19 cellular contexts compared by ENCODE assay signal in the genomic region with DNA sequence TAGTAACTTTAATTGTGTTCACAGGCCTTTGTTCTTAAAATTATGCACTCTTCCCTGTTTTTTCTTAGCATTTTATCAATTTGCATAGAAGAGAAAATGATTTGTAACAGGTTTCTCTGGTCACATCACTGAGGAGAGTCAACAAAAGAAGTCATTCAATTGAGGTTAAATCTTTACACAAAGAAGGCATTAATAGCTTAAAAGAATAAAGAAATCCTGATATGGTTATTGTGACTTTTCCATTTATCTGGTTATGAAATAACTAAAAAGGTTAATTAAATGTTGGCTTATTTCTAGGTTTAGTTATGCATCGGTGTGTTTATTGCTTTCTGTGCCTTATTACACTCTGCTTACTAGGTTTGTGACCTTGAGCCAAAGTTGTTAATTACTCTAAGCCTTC. TPM values are rescaled to one million over a fixed set of nuclear protein-coding genes. Genes with fewer than 3 reads are reported as not detected.
DNase-seq lines count a peak whose midpoint lies in the region; ATAC-seq, FAIRE-seq and TF ChIP-seq lines count a peak whose summit lies in the region.
"Had no signal": no experiment of that assay in that cellular context is flagged by ENCODE, and none has a peak within 500 bp of the region (broad histone marks: within the 10 kb centered on the region; RNA-seq: fewer than 3 reads in every experiment).

No MANE protein-coding gene starts in this region.

- SMC1A ChIA-PET in GM12878 (lab: Charles Lee; ENCODE audit: uncharacterized antibody, unreplicated experiment), result interaction anchor here (0.9 kb wide), 1 partner anchor 67 kb away, joined by 3 read pairs; no protein-coding TSS in a partner anchor

- H3K9ac ChIP-seq in GM12878 (ENCODE audit: control insufficient read depth, insufficient read depth, low read length) (no peak overlapping the region), neural progenitor cell (no peak overlapping the region)
- H3K9ac ChIP-seq: KMS-11 had no signal

- no peak overlapping the region for H3K4me3 ChIP-seq in A673 (ENCODE audit: low read depth, low read length, poor library complexity, severe bottlenecking)
- H3K4me3 ChIP-seq in HEK293 (ENCODE audit: low read depth, low read length), result no peak overlapping the region
- no peak overlapping the region for H3K4me3 ChIP-seq in GM12878
- H3K4me3 ChIP-seq in neural progenitor cell, result peak overlapping the region; percentile 2

- no peak for TF ChIP-seq EP300 in GM12878 (IDR thresholded peaks at IDR 0.05; ENCODE audit: borderline replicate concordance in 1 of 2, control insufficient read depth in 1 of 2, low read depth in 2 of 2, low read length in 2 of 2)

- BruUV-seq in A673 (replicated peaks; lab: Mats Ljungman, UMichigan) (TSS peak; percentile 0), GM12878 (replicated peaks; lab: Mats Ljungman, UMichigan) (no TSS peak)

- no peaks in the 10 kb centered on the region for H3K9me3 ChIP-seq in A673 (ENCODE audit: low read depth, low read length, poor library complexity, severe bottlenecking)
- no peaks in the 10 kb centered on the region for H3K9me3 ChIP-seq in HEK293 (ENCODE audit: control insufficient read depth, insufficient read depth, low read depth, low read length)
- H3K9me3 ChIP-seq in GM12878 (replicated peaks; ENCODE audit: control insufficient read depth, insufficient read depth, low read length), result no peaks in the 10 kb centered on the region
- no peaks in the 10 kb centered on the region for H3K9me3 ChIP-seq in neural progenitor cell (ENCODE audit: low read depth)
- H3K9me3 ChIP-seq: BE2C had no signal

- H3K36me3 ChIP-seq in A673 (ENCODE audit: insufficient read depth, low read length, poor library complexity, severe bottlenecking), result no peaks in the 10 kb centered on the region
- no peaks in the 10 kb centered on the region for H3K36me3 ChIP-seq in HEK293 (ENCODE audit: control insufficient read depth in 2 of 2, insufficient read depth in 1 of 2, low read length in 2 of 2)
- H3K36me3 ChIP-seq in GM12878 (ENCODE audit: control insufficient read depth in 2 of 2, insufficient read depth in 2 of 2, low read length in 1 of 2), result no peaks in the 10 kb centered on the region; a peak in 1 of 4 replicates
- no peaks in the 10 kb centered on the region for H3K36me3 ChIP-seq in neural progenitor cell
- H3K36me3 ChIP-seq: BE2C had no signal

- peaks cover 3% of the 10 kb centered on the region for H4K20me1 ChIP-seq in GM12878 (ENCODE audit: control insufficient read depth, insufficient read depth)
- H4K20me1 ChIP-seq in neural progenitor cell (ENCODE audit: low read depth), result peaks cover 91% of the 10 kb centered on the region

- H3K79me2 ChIP-seq in GM12878 (ENCODE audit: control insufficient read depth, insufficient read depth, low read length) (peaks cover 45% of the 10 kb centered on the region), neural progenitor cell (ENCODE audit: low read depth) (peaks cover 100% of the 10 kb centered on the region)

- H3K4me3 Mint-ChIP-seq in neural progenitor cell (no peak overlapping the region), chondrocyte (ENCODE audit: unreplicated experiment) (no peak overlapping the region)
- H3K4me3 Mint-ChIP-seq: CD4-positive, alpha-beta memory T cell had no signal

- in situ Hi-C loops in GM12878 (cut with MboI), result no loop called here

- 100% methylated on average over 1 of the region's 1 CpG for WGBS in GM12878 (ENCODE audit: insufficient coverage, insufficient replicate concordance, low lambda C conversion rate, missing lambda C conversion rate)

- H3K27ac Mint-ChIP-seq in neural progenitor cell, result no peak overlapping the region
- H3K27ac Mint-ChIP-seq in chondrocyte (ENCODE audit: unreplicated experiment), result no peak overlapping the region

- peak; percentile 13 for FAIRE-seq in GM12878 (lab: Jason Lieb, UNC)
- FAIRE-seq: G401.6, GM12892, GM19239, HepG2 had no signal

- H2AFZ ChIP-seq in GM12878 (ENCODE audit: control insufficient read depth, low read depth, low read length), result no peak overlapping the region
- H2AFZ ChIP-seq in neural progenitor cell (replicated peaks), result no peak overlapping the region

- intact Hi-C loops in A673 (cut with micrococcal nuclease; ENCODE audit: unreplicated experiment) (no loop called here), GM12878 (cut with micrococcal nuclease; ENCODE audit: unreplicated experiment) (no loop called here)

- RAD21 ChIA-PET in GM12878 (lab: Charles Lee; ENCODE audit: unreplicated experiment), result no interaction called here

- H3F3A ChIP-seq in neural progenitor cell (ENCODE audit: low read depth), result peaks cover 35% of the 10 kb centered on the region

- H3K27me3 ChIP-seq in A673 (replicated peaks; ENCODE audit: insufficient read depth, low read depth, low read length, poor library complexity) (no peaks in the 10 kb centered on the region), GM12878 (replicated peaks in 1 of 2; ENCODE audit: control insufficient read depth in 2 of 2, insufficient read depth in 2 of 2, low read length in 1 of 2) (no peaks in the 10 kb centered on the region), neural progenitor cell (no peaks in the 10 kb centered on the region)
- H3K27me3 ChIP-seq: BE2C had no signal

- H3K4me1 ChIP-seq in A673 (ENCODE audit: insufficient read depth, low read length, poor library complexity, severe bottlenecking) (peaks cover 63% of the 10 kb centered on the region), HEK293 (ENCODE audit: control insufficient read depth, insufficient read depth, low read length) (peaks cover 5% of the 10 kb centered on the region; the same call in 1 of the 2 replicates), GM12878 (ENCODE audit: control insufficient read depth, insufficient read depth, low read length) (peaks cover 10% of the 10 kb centered on the region), neural progenitor cell (peaks cover 46% of the 10 kb centered on the region)

- H3K27me3 Mint-ChIP-seq in neural progenitor cell (ENCODE audit: insufficient read depth, low read depth) (no peaks in the 10 kb centered on the region), chondrocyte (ENCODE audit: low read depth) (no peaks in the 10 kb centered on the region)
- H3K27me3 Mint-ChIP-seq: CD4-positive, alpha-beta memory T cell had no signal

- CTCF ChIA-PET in A673 (lab: Charles Lee), result no interaction called here
- CTCF ChIA-PET in HEK293 (lab: Yijun Ruan, JAX), result interaction anchor here (1.0 to 1.1 kb wide), 2 partner anchors 49 to 82 kb away, joined by 3 to 6 read pairs; no protein-coding TSS in a partner anchor
- CTCF ChIA-PET in GM12878 (lab: Yijun Ruan, JAX), result interaction anchor here (1.0 kb wide), 2 partner anchors 10 to 126 kb away, joined by 3 to 6 read pairs; no protein-coding TSS in a partner anchor

- TF ChIP-seq CTCF in A673 (conservative IDR thresholded peaks at IDR 0.05; ENCODE audit: low read depth, low read length), result no peak
- TF ChIP-seq CTCF in HEK293 (tag by site-specific recombination; IDR thresholded peaks at IDR 0.05), result no peak
- no peak for TF ChIP-seq CTCF in GM12878 (IDR thresholded peaks at IDR 0.05 in 2 of 3, conservative IDR thresholded peaks at IDR 0.05 in 1 of 3; ENCODE audit: control insufficient read depth in 2 of 3, extremely low read depth in 1 of 3, insufficient read depth in 1 of 3, low read depth in 3 of 3, low read length in 3 of 3)
- TF ChIP-seq CTCF in neural progenitor cell (IDR thresholded peaks at IDR 0.05), result no peak
- TF ChIP-seq CTCF in chondrocyte (IDR thresholded peaks at IDR 0.05), result no peak

- peaks cover 9% of the 10 kb centered on the region for H3K36me3 Mint-ChIP-seq in neural progenitor cell
- no peaks in the 10 kb centered on the region for H3K36me3 Mint-ChIP-seq in chondrocyte (ENCODE audit: low read depth)
- H3K36me3 Mint-ChIP-seq: CD4-positive, alpha-beta memory T cell had no signal

- POLR2A ChIA-PET in A673 (lab: Charles Lee; ENCODE audit: low non-redundant PET), result no interaction called here
- POLR2A ChIA-PET in HEK293 (lab: Yijun Ruan, JAX), result no interaction called here
- POLR2A ChIA-PET in GM12878 (lab: Charles Lee), result interaction anchor here (0.6 kb wide), 1 partner anchor 70 kb away, joined by 4 read pairs; no protein-coding TSS in a partner anchor

- no peak overlapping the region for H3K4me2 ChIP-seq in GM12878 (ENCODE audit: control insufficient read depth, insufficient read depth)
- H3K4me2 ChIP-seq in neural progenitor cell, result peak overlapping the region; percentile 66
- H3K4me2 ChIP-seq: KMS-11 had no signal

- H3K9me3 Mint-ChIP-seq in neural progenitor cell, result peaks cover 4% of the 10 kb centered on the region
- H3K9me3 Mint-ChIP-seq in chondrocyte (ENCODE audit: low read depth), result no peaks in the 10 kb centered on the region

- TF ChIP-seq POLR2A in GM12878 (IDR thresholded peaks at IDR 0.05; ENCODE audit: low read depth, low read length), result no peak

- no peak for DNase-seq in A673 (ENCODE audit: low spot score)
- DNase-seq in GM12878 (ENCODE audit: low read depth, low spot score), result no peak
- no peak for DNase-seq in neural progenitor cell (ENCODE audit: low spot score)
- no peak for DNase-seq in DMS 273 (lab: John Stamatoyannopoulos, UW; ENCODE audit: unreplicated experiment)
- no peak for DNase-seq in chondrocyte (ENCODE audit: low spot score)
- DNase-seq: BE2C; CD4-positive, alpha-beta memory T cell; DMS153; DMS79 treated with DMSO at 0.1 percent for 48 hours; EL had no signal

- H3K4me1 Mint-ChIP-seq in neural progenitor cell (peaks cover 33% of the 10 kb centered on the region), chondrocyte (ENCODE audit: low read depth) (peaks cover 62% of the 10 kb centered on the region)

- TF ChIP-seq RAD21 in GM12878 (IDR thresholded peaks at IDR 0.05; ENCODE audit: insufficient read depth, low read depth, low read length), result no peak

- no peak for ATAC-seq in GM12878
- ATAC-seq in HG02623 (IDR thresholded peaks at IDR 0.05; ENCODE audit: unreplicated experiment), result no peak
- ATAC-seq: HCT116, HepG2 had no signal

- no peak overlapping the region for H3K27ac ChIP-seq in A673 (ENCODE audit: low read depth, low read length, poor library complexity, severe bottlenecking)
- no peak overlapping the region for H3K27ac ChIP-seq in HEK293 (ENCODE audit: extremely low read depth, low read depth, low read length)
- no peak overlapping the region for H3K27ac ChIP-seq in GM12878 (ENCODE audit: control insufficient read depth, insufficient read depth)
- peak overlapping the region; percentile 42 for H3K27ac ChIP-seq in neural progenitor cell
- H3K27ac ChIP-seq: C4-2B, KMS-11 had no signal

RNA-seq across cellular contexts. Expression of gene BMPR1A, which starts 12.0 kb away (rescaled TPM):
- total RNA-seq in A673 (2021) (112 and 136 TPM in 2 replicates), GM12878 (2014; rRNA removed) (17.0 and 23.3 TPM in 2 replicates), GM12878 (2014; rRNA removed; fragmentation: Illumina TruSeq; extraction: Trizol) (18.8 and 19.2 TPM in 2 replicates), GM12878 (2021) (22.7 and 23.6 TPM in 2 replicates), neural progenitor cell (ENCODE audit: low replicate concordance) (60.8 and 76.2 TPM in 2 replicates), chondrocyte (67.2 to 79.7 TPM (median 74.2 TPM) in 3 replicates)
- total RNA-seq in GM12878 (2013; cell fraction: nucleolus; rRNA removed), result 60.5 and 62.3 TPM in 2 replicates
- 4.5 TPM for polyA plus RNA-seq in GM12878 (2011; ENCODE audit: low read depth)
- polyA plus RNA-seq in GM12878 (2011; rRNA removed) (19.3 and 25.6 TPM in 2 replicates), GM12878 (2014; fragmentation: Illumina TruSeq; extraction: Trizol) (16.1 and 16.2 TPM in 2 replicates), GM12878 (2014; fragmentation: Nextera tagmentation; extraction: Ambion mirVana) (1 to 10 TPM; 2.3 to 2.4 TPM), GM12878 (2014; rRNA removed) (9.8 and 10.0 TPM in 2 replicates), GM12878 (2016; fragmentation: Nextera tagmentation; extraction: Ambion mirVana) (1 to 10 TPM; 9.5 to 9.8 TPM)
- polyA plus RNA-seq in GM12878 (2011; cell fraction: cytosol; rRNA removed), result 7.9 and 9.1 TPM in 2 replicates
- polyA plus RNA-seq in GM12878 (2011; cell fraction: nucleus; rRNA removed), result 9.0 and 10.5 TPM in 2 replicates
- 5.7 and 8.1 TPM in 2 replicates for polyA plus RNA-seq in GM12878 (2012)
- polyA minus RNA-seq in GM12878 (2011; rRNA and poly(A)+ RNA removed), result 34.9 and 49.1 TPM in 2 replicates
- polyA minus RNA-seq in GM12878 (2011; cell fraction: cytosol; rRNA and poly(A)+ RNA removed), result 11.1 and 16.6 TPM in 2 replicates
- 10.6 and 14.1 TPM in 2 replicates for polyA minus RNA-seq in GM12878 (2011; cell fraction: nucleus; rRNA and poly(A)+ RNA removed)
